Comparison of ENCODE assay signal across 16 cellular contexts in genomic region chr16:89191033-89191900, GRCh38. TPM values are rescaled to one million over a fixed set of nuclear protein-coding genes. Genes with fewer than 3 reads are reported as not detected.
DNase-seq lines count a peak whose midpoint lies in the region; ATAC-seq, FAIRE-seq and TF ChIP-seq lines count a peak whose summit lies in the region.
"Had no signal": no experiment of that assay in that cellular context is flagged by ENCODE, and none has a peak within 500 bp of the region (broad histone marks: within the 10 kb centered on the region; RNA-seq: fewer than 3 reads in every experiment).

No MANE protein-coding gene starts in this region.

- BruUV-seq in K562 (replicated peaks; lab: Mats Ljungman, UMichigan) = no TSS peak

- no peak overlapping the region for H3K4me2 ChIP-seq in K562 (ENCODE audit: insufficient read depth, low read length)

- peaks cover 0 to 14% of the 10 kb centered on the region in 2 experiments; a peak in 1 of 5 replicates for H3K27me3 ChIP-seq in K562 (ENCODE audit: control insufficient read depth in 2 of 2, insufficient read depth in 2 of 2, low read length in 2 of 2)
- no peaks in the 10 kb centered on the region for H3K27me3 ChIP-seq in aorta (ENCODE audit: control insufficient read depth in 1 of 2, insufficient read depth in 2 of 2, low read length in 1 of 2)

- no peak for TF ChIP-seq RAD21 in K562 (CRISPR knock-in tag; conservative IDR thresholded peaks at IDR 0.05 in 1 of 2, IDR thresholded peaks at IDR 0.05 in 1 of 2)

- H3K4me1 ChIP-seq in K562 (replicated peaks in 1 of 2; ENCODE audit: control insufficient read depth in 2 of 2, insufficient read depth in 2 of 2, low read length in 2 of 2) (peaks cover 0 to 69% of the 10 kb centered on the region in 2 experiments; a peak in 4 of 5 replicates), aorta (ENCODE audit: control insufficient read depth in 1 of 2, insufficient read depth in 2 of 2, low read length in 2 of 2) (no peaks in the 10 kb centered on the region)
- H3K4me1 ChIP-seq: parathyroid adenoma had no signal

- CTCF ChIA-PET in K562 (lab: Yijun Ruan, JAX; ENCODE audit: low intra/inter-chr PET ratio) = no interaction called here

- no peak overlapping the region for H3K4me3 ChIP-seq in K562
- H3K4me3 ChIP-seq in aorta (ENCODE audit: low read length in 2 of 2) = no peak overlapping the region

- no peaks in the 10 kb centered on the region for H3K79me2 ChIP-seq in K562 (ENCODE audit: control insufficient read depth, insufficient read depth, low read length)
- H3K79me2 ChIP-seq: parathyroid adenoma had no signal

- H3K9me3 ChIP-seq in K562 (replicated peaks; ENCODE audit: control insufficient read depth, insufficient read depth, low read depth, low read length) = no peaks in the 10 kb centered on the region
- H3K9me3 ChIP-seq in aorta (ENCODE audit: control insufficient read depth, low read length) = no peaks in the 10 kb centered on the region

- no peak for TF ChIP-seq EP300 in K562 (IDR thresholded peaks at IDR 0.05; ENCODE audit: low read length)

- no peaks in the 10 kb centered on the region for H3K27me3 Mint-ChIP-seq in stimulated activated naive CD8-positive, alpha-beta T cell treated with anti-CD3 and anti-CD28 coated beads, Interleukin-15, Interleukin-2, amounts not matched to agents 100 ng/mL and 50 ng/mL, for 24 hours
- H3K27me3 Mint-ChIP-seq in mesothelial cell of epicardium (ENCODE audit: low read depth) = peaks cover 18% of the 10 kb centered on the region
- H3K27me3 Mint-ChIP-seq: stimulated activated memory B cell treated with anti-CD40 and anti-IgM and Interleukin-4, amounts not matched to agents 10 μg/mL and 1 μg/mL and 100 μg/mL, for 72 hours had no signal

- no peak for TF ChIP-seq POLR2A in K562 (conservative IDR thresholded peaks at IDR 0.05)

- no peaks in the 10 kb centered on the region for H3K4me1 Mint-ChIP-seq in stimulated activated naive CD8-positive, alpha-beta T cell treated with anti-CD3 and anti-CD28 coated beads, Interleukin-15, Interleukin-2, amounts not matched to agents 100 ng/mL and 50 ng/mL, for 24 hours (ENCODE audit: low read depth)
- no peaks in the 10 kb centered on the region for H3K4me1 Mint-ChIP-seq in mesothelial cell of epicardium
- H3K4me1 Mint-ChIP-seq: stimulated activated memory B cell treated with anti-CD40 and anti-IgM and Interleukin-4, amounts not matched to agents 10 μg/mL and 1 μg/mL and 100 μg/mL, for 72 hours had no signal

- H2AFZ ChIP-seq in K562 (ENCODE audit: low read depth, low read length) = no peak overlapping the region

- H3K36me3 ChIP-seq in K562 (ENCODE audit: control insufficient read depth, insufficient read depth, low read length) (no peaks in the 10 kb centered on the region), aorta (ENCODE audit: control insufficient read depth in 1 of 2, insufficient read depth in 2 of 2, low read length in 1 of 2) (no peaks in the 10 kb centered on the region)

- no peaks in the 10 kb centered on the region for H3K36me3 Mint-ChIP-seq in stimulated activated naive CD8-positive, alpha-beta T cell treated with anti-CD3 and anti-CD28 coated beads, Interleukin-15, Interleukin-2, amounts not matched to agents 100 ng/mL and 50 ng/mL, for 24 hours (ENCODE audit: low read depth)
- H3K36me3 Mint-ChIP-seq in mesothelial cell of epicardium = no peaks in the 10 kb centered on the region
- H3K36me3 Mint-ChIP-seq: stimulated activated memory B cell treated with anti-CD40 and anti-IgM and Interleukin-4, amounts not matched to agents 10 μg/mL and 1 μg/mL and 100 μg/mL, for 72 hours had no signal

- in situ Hi-C loops in K562 (cut with MboI) = no loop called here

- peak overlapping the region; percentile 26 for H3K27ac Mint-ChIP-seq in stimulated activated naive CD8-positive, alpha-beta T cell treated with anti-CD3 and anti-CD28 coated beads, Interleukin-15, Interleukin-2, amounts not matched to agents 100 ng/mL and 50 ng/mL, for 24 hours
- H3K27ac Mint-ChIP-seq in mesothelial cell of epicardium = no peak overlapping the region
- H3K27ac Mint-ChIP-seq: stimulated activated memory B cell treated with anti-CD40 and anti-IgM and Interleukin-4, amounts not matched to agents 10 μg/mL and 1 μg/mL and 100 μg/mL, for 72 hours had no signal

- no peak overlapping the region; a peak in 1 of 4 replicates for H3K9ac ChIP-seq in K562 (ENCODE audit: insufficient read depth in 1 of 2, low read depth in 2 of 2, low read length in 2 of 2)
- H3K9ac ChIP-seq: parathyroid adenoma had no signal

- H3K9me1 ChIP-seq in K562 (ENCODE audit: control insufficient read depth, insufficient read depth, low read length) = peaks cover 3% of the 10 kb centered on the region

- H3K4me3 Mint-ChIP-seq in stimulated activated naive CD8-positive, alpha-beta T cell treated with anti-CD3 and anti-CD28 coated beads, Interleukin-15, Interleukin-2, amounts not matched to agents 100 ng/mL and 50 ng/mL, for 24 hours = peak overlapping the region; percentile 20
- H3K4me3 Mint-ChIP-seq in mesothelial cell of epicardium = peak overlapping the region; percentile 37
- H3K4me3 Mint-ChIP-seq: stimulated activated memory B cell treated with anti-CD40 and anti-IgM and Interleukin-4, amounts not matched to agents 10 μg/mL and 1 μg/mL and 100 μg/mL, for 72 hours had no signal

- no peak for DNase-seq in stimulated activated naive CD8-positive, alpha-beta T cell treated with anti-CD3 and anti-CD28 coated beads, Interleukin-15, Interleukin-2, amounts not matched to agents 100 U/mL and 50 U/mL, for 24 hours
- no peak for DNase-seq in K562 (ENCODE audit: extremely low read depth in 1 of 4, low spot score in 3 of 4)
- DNase-seq in mesothelial cell of epicardium (ENCODE audit: low spot score in 2 of 2, unreplicated experiment in 2 of 2) = no peak
- DNase-seq in aorta = peak; percentile 49 to 77
- no peak for DNase-seq in activated CD8-positive, alpha-beta memory T cell treated with anti-CD3 and anti-CD28 coated beads for 24 hours
- DNase-seq in DMS153 treated with DMSO at 0.1 percent for 48 hours (lab: John Stamatoyannopoulos, UW; ENCODE audit: unreplicated experiment) = no peak
- DNase-seq: activated CD4-positive, alpha-beta T cell treated with anti-CD3 and anti-CD28 coated beads for 1 hour; NCI-H146; NCI-H748 treated with DMSO at 0.1 percent for 48 hours had no signal

- H3K27ac ChIP-seq in K562 (ENCODE audit: extremely low read depth, low read depth, low read length) (no peak overlapping the region), aorta (ENCODE audit: low read depth in 1 of 2, low read length in 2 of 2) (no peak overlapping the region)
- H3K27ac ChIP-seq: GM23248, parathyroid adenoma had no signal

- no peaks in the 10 kb centered on the region; the same call in 1 of the 2 replicates for H4K20me1 ChIP-seq in K562 (replicated peaks; ENCODE audit: control insufficient read depth, insufficient read depth, low read length)

- WGBS in K562 (ENCODE audit: insufficient coverage, low coverage, missing lambda C conversion rate) = 47% methylated on average over 34 of the region's 44 CpGs
- WGBS in aorta, 2 donors = 51 to 55% methylated on average over 42 to 44 of the region's 44 CpGs

- H3K9me3 Mint-ChIP-seq in stimulated activated naive CD8-positive, alpha-beta T cell treated with anti-CD3 and anti-CD28 coated beads, Interleukin-15, Interleukin-2, amounts not matched to agents 100 ng/mL and 50 ng/mL, for 24 hours = no peaks in the 10 kb centered on the region
- no peaks in the 10 kb centered on the region for H3K9me3 Mint-ChIP-seq in mesothelial cell of epicardium
- H3K9me3 Mint-ChIP-seq: stimulated activated memory B cell treated with anti-CD40 and anti-IgM and Interleukin-4, amounts not matched to agents 10 μg/mL and 1 μg/mL and 100 μg/mL, for 72 hours had no signal

- no peak for FAIRE-seq in K562 (lab: Jason Lieb, UNC)
- FAIRE-seq: keratinocyte had no signal

- intact Hi-C loops in K562 (cut with micrococcal nuclease) (no loop called here), aorta (cut with DNase I) (no loop called here)

- no peak for TF ChIP-seq CTCF in K562 (IDR thresholded peaks at IDR 0.05 in 2 of 3, conservative IDR thresholded peaks at IDR 0.05 in 1 of 3; ENCODE audit: insufficient read depth in 2 of 3, low read depth in 1 of 3, low read length in 3 of 3)
- TF ChIP-seq CTCF in mesothelial cell of epicardium (IDR thresholded peaks at IDR 0.05; ENCODE audit: unreplicated experiment) = no peak

- POLR2A ChIA-PET in K562 (lab: Yijun Ruan, JAX) = no interaction called here

- ATAC-seq in stimulated activated naive CD8-positive, alpha-beta T cell treated with anti-CD3 and anti-CD28 coated beads, Interleukin-15, Interleukin-2, amounts not matched to agents 100 U/mL and 50 U/mL, for 24 hours = no peak
- ATAC-seq in K562 = no peak
- ATAC-seq in aorta (ENCODE audit: low FRiP score) = no peak
- ATAC-seq in HG02973 (IDR thresholded peaks at IDR 0.05; ENCODE audit: unreplicated experiment) = no peak

RNA-seq across cellular contexts. Expression of gene SLC22A31, which starts 9.1 kb away (rescaled TPM):
- total RNA-seq in K562 (2011; cell fraction: chromatin; rRNA removed; ENCODE audit: low replicate concordance) = 1.7 and 10.2 TPM in 2 replicates
- total RNA-seq in K562 (2011; cell fraction: nucleolus; rRNA removed) = 8.4 and 9.0 TPM in 2 replicates
- 3.0 and 3.2 TPM in 2 replicates for total RNA-seq in K562 (2011; cell fraction: nucleoplasm; rRNA removed)
- total RNA-seq in K562 (2014; rRNA removed) (0.54 and 0.86 TPM in 2 replicates), K562 (2014; rRNA removed; fragmentation: Illumina TruSeq; extraction: Trizol) (not detected in 2 replicates), K562 (2015; rRNA removed; fragmentation: Illumina TruSeq; extraction: Trizol) (0.15 and 0.29 TPM in 2 replicates), K562 (2021) (1.1 and 1.3 TPM in 2 replicates), mesothelial cell of epicardium (1.1 to 1.7 TPM (median 1.1 TPM) in 3 replicates), aorta (1 to 10 TPM in 1 of 2 donors, not detected in 1; 4.0 TPM)
- polyA plus RNA-seq in K562 (2011; rRNA removed) (0.39 and 1.9 TPM in 2 replicates), K562 (2014; fragmentation: Illumina TruSeq; extraction: Trizol) (0.36 and 0.47 TPM in 2 replicates), K562 (2014; fragmentation: Nextera tagmentation; extraction: Ambion mirVana) (not detected), K562 (2014; rRNA removed) (2.2 and 2.4 TPM in 2 replicates), aorta (1 to 10 TPM in 1 of 2 donors, under 1 TPM in 1; 0.75 to 2.9 TPM)
- 0.94 and 0.97 TPM in 2 replicates for polyA plus RNA-seq in K562 (2011; cell fraction: cytosol; rRNA removed)
- polyA plus RNA-seq in K562 (2011; cell fraction: nucleus; rRNA removed) = 21.9 and 26.1 TPM in 2 replicates
- polyA plus RNA-seq in K562 (2012) = 0.74 and 1.7 TPM in 2 replicates
- not detected in 2 replicates for polyA minus RNA-seq in K562 (2011; rRNA and poly(A)+ RNA removed)
- 0.76 TPM in 1 of 2 replicates, not detected in the other for polyA minus RNA-seq in K562 (2011; cell fraction: cytosol; rRNA and poly(A)+ RNA removed)
- 1.9 and 3.9 TPM in 2 replicates for polyA minus RNA-seq in K562 (2011; cell fraction: nucleus; rRNA and poly(A)+ RNA removed)
- total RNA-seq: GM23248, SK-MEL-5 had no signal
- polyA plus RNA-seq: GM23248, keratinocyte had no signal

RNA-seq across cellular contexts. Expression of gene CDH15, which starts 19.7 kb away (rescaled TPM):
- total RNA-seq in K562 (2011; cell fraction: chromatin; rRNA removed; ENCODE audit: low replicate concordance) = 0.37 TPM in 1 of 2 replicates, not detected in the other
- 0.33 TPM in 1 of 2 replicates, not detected in the other for total RNA-seq in K562 (2011; cell fraction: nucleolus; rRNA removed)
- total RNA-seq in K562 (2011; cell fraction: nucleoplasm; rRNA removed) = not detected in 2 replicates
- 0.16 and 0.18 TPM in 2 replicates for total RNA-seq in K562 (2014; rRNA removed)
- total RNA-seq in K562 (2014; rRNA removed; fragmentation: Illumina TruSeq; extraction: Trizol) = not detected in 2 replicates
- total RNA-seq in K562 (2015; rRNA removed; fragmentation: Illumina TruSeq; extraction: Trizol) = not detected in 2 replicates
- 0.07 and 0.11 TPM in 2 replicates for total RNA-seq in K562 (2021)
- 0.03 TPM in 1 of 2 replicates, not detected in the other for polyA plus RNA-seq in K562 (2011; rRNA removed)
- polyA plus RNA-seq in K562 (2011; cell fraction: cytosol; rRNA removed) = 0.03 and 0.12 TPM in 2 replicates
- polyA plus RNA-seq in K562 (2011; cell fraction: nucleus; rRNA removed) = 0.08 and 0.09 TPM in 2 replicates
- polyA plus RNA-seq in K562 (2012) = 0.11 and 0.12 TPM in 2 replicates
- polyA plus RNA-seq in K562 (2014; fragmentation: Illumina TruSeq; extraction: Trizol) = not detected in 2 replicates
- not detected for polyA plus RNA-seq in K562 (2014; fragmentation: Nextera tagmentation; extraction: Ambion mirVana)
- not detected in 2 replicates for polyA plus RNA-seq in K562 (2014; rRNA removed)
- not detected in 2 replicates for polyA minus RNA-seq in K562 (2011; rRNA and poly(A)+ RNA removed)
- not detected in 2 replicates for polyA minus RNA-seq in K562 (2011; cell fraction: cytosol; rRNA and poly(A)+ RNA removed)
- polyA minus RNA-seq in K562 (2011; cell fraction: nucleus; rRNA and poly(A)+ RNA removed) = not detected in 2 replicates
- total RNA-seq in mesothelial cell of epicardium = 0.18 to 0.24 TPM (median 0.20 TPM) in 3 replicates
- total RNA-seq in aorta = under 1 TPM in 1 of 2 donors, not detected in 1; 0.21 TPM
- polyA plus RNA-seq in aorta = under 1 TPM in 1 of 2 donors, not detected in 1; 0.08 TPM
- total RNA-seq: GM23248, SK-MEL-5 had no signal
- polyA plus RNA-seq: keratinocyte had no signal

RNA-seq across cellular contexts. Expression of gene ZNF778, which starts 26.2 kb away (rescaled TPM):
- 47.1 and 61.9 TPM in 2 replicates for total RNA-seq in K562 (2011; cell fraction: chromatin; rRNA removed; ENCODE audit: low replicate concordance)
- total RNA-seq in K562 (2011; cell fraction: nucleolus; rRNA removed) = 22.5 and 24.7 TPM in 2 replicates
- total RNA-seq in K562 (2011; cell fraction: nucleoplasm; rRNA removed) = 21.5 and 25.0 TPM in 2 replicates
- total RNA-seq in K562 (2014; rRNA removed) = 18.3 and 26.8 TPM in 2 replicates
- total RNA-seq in K562 (2014; rRNA removed; fragmentation: Illumina TruSeq; extraction: Trizol) = 7.4 and 8.2 TPM in 2 replicates
- total RNA-seq in K562 (2015; rRNA removed; fragmentation: Illumina TruSeq; extraction: Trizol) = 6.4 and 7.5 TPM in 2 replicates
- total RNA-seq in K562 (2021) = 12.4 and 14.3 TPM in 2 replicates
- polyA plus RNA-seq in K562 (2011; rRNA removed) = 6.9 and 9.7 TPM in 2 replicates
- 5.1 and 5.2 TPM in 2 replicates for polyA plus RNA-seq in K562 (2011; cell fraction: cytosol; rRNA removed)
- polyA plus RNA-seq in K562 (2011; cell fraction: nucleus; rRNA removed) = 12.6 and 18.5 TPM in 2 replicates
- polyA plus RNA-seq in K562 (2012) = 6.3 and 7.9 TPM in 2 replicates
- polyA plus RNA-seq in K562 (2014; fragmentation: Illumina TruSeq; extraction: Trizol) = 7.4 and 7.5 TPM in 2 replicates
- polyA plus RNA-seq in K562 (2014; fragmentation: Nextera tagmentation; extraction: Ambion mirVana) = under 1 TPM; 0.70 to 0.80 TPM
- polyA plus RNA-seq in K562 (2014; rRNA removed) = 33.9 and 60.6 TPM in 2 replicates
- polyA minus RNA-seq in K562 (2011; rRNA and poly(A)+ RNA removed) = 16.9 and 19.1 TPM in 2 replicates
- polyA minus RNA-seq in K562 (2011; cell fraction: cytosol; rRNA and poly(A)+ RNA removed) = 7.0 and 9.8 TPM in 2 replicates
- 9.3 and 12.1 TPM in 2 replicates for polyA minus RNA-seq in K562 (2011; cell fraction: nucleus; rRNA and poly(A)+ RNA removed)
- 8.9 to 12.5 TPM (median 10.4 TPM) in 3 replicates for total RNA-seq in mesothelial cell of epicardium
- 10 to 100 TPM; 12.7 to 14.9 TPM for total RNA-seq in aorta
- 1 to 10 TPM; 2.6 to 3.2 TPM for polyA plus RNA-seq in aorta

Comparison
In these comparisons a context has a peak if more than half of its experiments do, and no peak if none do; other contexts are left out.
1. DNase-seq: peak in aorta (2 of 2); none in stimulated activated naive CD8-positive, alpha-beta T cell treated with anti-CD3 and anti-CD28 coated beads, Interleukin-15, Interleukin-2, amounts not matched to agents 100 U/mL and 50 U/mL, for 24 hours (single experiment), K562 (0 of 4), mesothelial cell of epicardium (0 of 2), activated CD8-positive, alpha-beta memory T cell treated with anti-CD3 and anti-CD28 coated beads for 24 hours (single experiment) and DMS153 treated with DMSO at 0.1 percent for 48 hours (single experiment).